17 cellular contexts compared by ENCODE assay signal in the genomic region with DNA sequence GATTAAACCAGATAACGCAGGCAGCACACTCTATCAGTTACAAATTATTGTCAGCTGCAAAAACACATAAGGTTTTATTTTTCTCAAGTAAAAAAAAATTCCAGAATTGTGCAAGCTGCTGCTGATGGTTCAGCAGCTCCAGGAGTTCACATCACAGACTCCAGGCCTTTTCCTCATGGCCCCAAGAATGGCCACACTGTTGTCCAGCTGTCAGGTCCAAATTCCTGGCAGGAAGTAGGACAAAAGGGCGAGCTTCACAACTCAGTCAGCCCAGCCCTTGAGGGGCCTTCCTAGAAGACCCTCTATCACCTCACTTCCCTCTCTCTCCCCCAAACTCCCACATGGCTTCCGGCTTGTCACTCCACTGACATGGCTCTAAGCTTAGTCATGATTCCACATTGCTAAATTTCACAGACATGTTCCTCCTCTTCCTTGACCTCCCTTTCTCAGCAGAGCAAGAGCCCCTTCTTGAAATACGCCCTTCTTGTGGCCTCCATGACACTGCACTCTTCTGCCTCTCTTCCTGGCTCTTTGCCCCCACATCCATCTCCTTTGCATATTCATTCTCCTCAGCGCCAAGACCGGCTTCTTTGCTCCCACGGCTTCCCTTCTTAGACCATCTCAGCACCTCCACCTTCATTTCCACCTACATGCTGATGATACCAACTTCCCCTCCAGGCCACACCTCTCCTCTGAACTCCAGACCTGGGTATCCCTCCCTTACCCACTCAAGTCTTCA. TPM values are rescaled to one million over a fixed set of nuclear protein-coding genes. Genes with fewer than 3 reads are reported as not detected.
A peak's percentile ranks its signal among the peaks of the same experiment; 100 is the strongest.
DNase-seq lines count a peak whose midpoint lies in the region; ATAC-seq and TF ChIP-seq lines count a peak whose summit lies in the region.
"Had no signal": no experiment of that assay in that cellular context is flagged by ENCODE, and none has a peak within 500 bp of the region (broad histone marks: within the 10 kb centered on the region; RNA-seq: fewer than 3 reads in every experiment).

No MANE protein-coding gene starts in this region.

- TF ChIP-seq CTCF in fibroblast of mammary gland (conservative IDR thresholded peaks at IDR 0.05; ENCODE audit: control insufficient read depth, insufficient read depth, low read depth, low read length): no peak

- no peak overlapping the region for H2AFZ ChIP-seq in neuronal stem cell (ENCODE audit: low read length)
- H2AFZ ChIP-seq: parathyroid adenoma had no signal

- H2BK120ac ChIP-seq in neuronal stem cell (ENCODE audit: low read depth, low read length): no peak overlapping the region

- no peak overlapping the region for H3K23ac ChIP-seq in neuronal stem cell (ENCODE audit: low read depth, low read length, poor library complexity)

- H2BK15ac ChIP-seq in neuronal stem cell (ENCODE audit: low read length): peak overlapping the region; percentile 31

- ATAC-seq in Right ventricle myocardium inferior (peak; percentile 63), HG03097 (IDR thresholded peaks at IDR 0.05; ENCODE audit: low FRiP score, unreplicated experiment) (no peak)
- ATAC-seq in stimulated activated naive CD8-positive, alpha-beta T cell treated with anti-CD3 and anti-CD28 coated beads, Interleukin-15, amount 100 ng/mL, for 72 hours: no peak
- no peak for ATAC-seq in stimulated activated naive B cell treated with anti-CD40 and anti-IgM and Interleukin-4, amounts not matched to agents 10 μg/mL and 1 μg/mL and 100 μg/mL, for 72 hours (replicated peaks)
- ATAC-seq: CD8-positive, alpha-beta T cell had no signal

- no peak overlapping the region for H3K9ac ChIP-seq in neuronal stem cell (ENCODE audit: low read depth, low read length, poor library complexity)
- H3K9ac ChIP-seq: parathyroid adenoma had no signal

- H3K14ac ChIP-seq in neuronal stem cell (ENCODE audit: low read length): no peak overlapping the region

- DNase-seq in Right ventricle myocardium inferior (ENCODE audit: missing footprints) (no peak), cardiac septum (ENCODE audit: low spot score) (no peak), fibroblast of mammary gland (ENCODE audit: low read depth) (peak; percentile 64), neuronal stem cell (ENCODE audit: low spot score) (no peak), NCI-H2227 treated with DMSO at 0.1 percent for 48 hours (lab: John Stamatoyannopoulos, UW) (no peak)
- DNase-seq in stimulated activated naive CD8-positive, alpha-beta T cell treated with anti-CD3 and anti-CD28 coated beads, Interleukin-15, amount 100 ng/mL, for 72 hours: no peak
- DNase-seq in stimulated activated naive B cell treated with anti-CD40 and anti-IgM and Interleukin-4, amounts not matched to agents 10 μg/mL and 1 μg/mL and 100 μg/mL, for 72 hours: no peak
- DNase-seq: 8988T; activated CD4-positive, alpha-beta T cell treated with anti-CD3 and anti-CD28 coated beads, Interleukin-2, amount 50 U/mL, for 48 hours; CD8-positive, alpha-beta T cell; NCI-H2029; NCI-H524 treated with DMSO at 0.1 percent for 48 hours; OCI-M1 had no signal

- no peaks in the 10 kb centered on the region for H3K9me3 ChIP-seq in neuronal stem cell (replicated peaks in 1 of 2; ENCODE audit: control insufficient read depth in 2 of 2, insufficient read depth in 1 of 2, low read depth in 1 of 2, low read length in 2 of 2)

- H2AK5ac ChIP-seq in neuronal stem cell (ENCODE audit: low read depth, low read length): no peak overlapping the region

- H2BK5ac ChIP-seq in neuronal stem cell (ENCODE audit: low read length): no peak overlapping the region

- H3K18ac ChIP-seq in neuronal stem cell (ENCODE audit: low read length): peak overlapping the region; percentile 7

- no peaks in the 10 kb centered on the region for H3K27me3 Mint-ChIP-seq in stimulated activated naive CD8-positive, alpha-beta T cell treated with anti-CD3 and anti-CD28 coated beads, Interleukin-15, amount 100 ng/mL, for 72 hours
- H3K27me3 Mint-ChIP-seq in stimulated activated naive B cell treated with anti-CD40 and anti-IgM and Interleukin-4, amounts not matched to agents 10 μg/mL and 1 μg/mL and 100 μg/mL, for 72 hours: peaks cover 15 to 25% of the 10 kb centered on the region in 2 donors

- H3K79me1 ChIP-seq in neuronal stem cell (ENCODE audit: low read depth, low read length): no peaks in the 10 kb centered on the region

- no peaks in the 10 kb centered on the region for H3K4me1 Mint-ChIP-seq in stimulated activated naive CD8-positive, alpha-beta T cell treated with anti-CD3 and anti-CD28 coated beads, Interleukin-15, amount 100 ng/mL, for 72 hours
- H3K4me1 Mint-ChIP-seq in stimulated activated naive B cell treated with anti-CD40 and anti-IgM and Interleukin-4, amounts not matched to agents 10 μg/mL and 1 μg/mL and 100 μg/mL, for 72 hours: no peaks in the 10 kb centered on the region

- no peak overlapping the region for H3K4ac ChIP-seq in neuronal stem cell (ENCODE audit: low read length)

- H3K36me3 Mint-ChIP-seq in stimulated activated naive B cell treated with anti-CD40 and anti-IgM and Interleukin-4, amounts not matched to agents 10 μg/mL and 1 μg/mL and 100 μg/mL, for 72 hours: no peaks in the 10 kb centered on the region
- H3K36me3 Mint-ChIP-seq: CD8-positive, alpha-beta T cell had no signal

- no peak overlapping the region for H4K8ac ChIP-seq in neuronal stem cell (ENCODE audit: low read depth, low read length)

- H3K4me1 ChIP-seq in neuronal stem cell (ENCODE audit: control insufficient read depth in 2 of 2, insufficient read depth in 1 of 2, low read depth in 1 of 2, low read length in 2 of 2): no peaks in the 10 kb centered on the region
- H3K4me1 ChIP-seq: parathyroid adenoma had no signal

- peak overlapping the region in 1 of 2 donors; percentile 47 for H3K27ac Mint-ChIP-seq in stimulated activated naive CD8-positive, alpha-beta T cell treated with anti-CD3 and anti-CD28 coated beads, Interleukin-15, amount 100 ng/mL, for 72 hours
- no peak overlapping the region for H3K27ac Mint-ChIP-seq in stimulated activated naive B cell treated with anti-CD40 and anti-IgM and Interleukin-4, amounts not matched to agents 10 μg/mL and 1 μg/mL and 100 μg/mL, for 72 hours
- H3K27ac Mint-ChIP-seq: activated T-cell treated with anti-CD3 and anti-CD28 coated beads, Interleukin-2, amount 50 U/mL, for 72 hours; CD8-positive, alpha-beta T cell had no signal

- no peak overlapping the region for H3K4me2 ChIP-seq in neuronal stem cell (ENCODE audit: insufficient read depth, low read length, poor library complexity, severe bottlenecking)

- no peaks in the 10 kb centered on the region for H3K36me3 ChIP-seq in neuronal stem cell (replicated peaks in 1 of 2; ENCODE audit: control insufficient read depth in 2 of 2, insufficient read depth in 2 of 2, low read length in 2 of 2)

- no peak overlapping the region for H2BK12ac ChIP-seq in neuronal stem cell (ENCODE audit: low read length)

- H3K4me3 Mint-ChIP-seq in stimulated activated naive CD8-positive, alpha-beta T cell treated with anti-CD3 and anti-CD28 coated beads, Interleukin-15, amount 100 ng/mL, for 72 hours: no peak overlapping the region
- no peak overlapping the region for H3K4me3 Mint-ChIP-seq in stimulated activated naive B cell treated with anti-CD40 and anti-IgM and Interleukin-4, amounts not matched to agents 10 μg/mL and 1 μg/mL and 100 μg/mL, for 72 hours
- H3K4me3 Mint-ChIP-seq: activated T-cell treated with anti-CD3 and anti-CD28 coated beads, Interleukin-2, amount 50 U/mL, for 72 hours; CD8-positive, alpha-beta T cell had no signal

- H3K4me3 ChIP-seq in fibroblast of mammary gland (ENCODE audit: control insufficient read depth, low read depth, low read length) (no peak overlapping the region), neuronal stem cell (ENCODE audit: low read length in 2 of 2) (no peak overlapping the region)
- H3K4me3 ChIP-seq: SK-N-MC had no signal

- no peak overlapping the region for H4K91ac ChIP-seq in neuronal stem cell (ENCODE audit: low read depth, low read length, poor library complexity)

- no CpG with 5 or more reads among the region's 7 CpGs for WGBS in neuronal stem cell (ENCODE audit: extremely low coverage in 2 of 2, insufficient read length in 2 of 2, insufficient replicate concordance in 1 of 2), 2 donors

- intact Hi-C loops in Right ventricle myocardium inferior (cut with DNase I) (loop anchor here (1.0 to 5.0 kb wide), 2 partner anchors 66 to 162 kb away; no protein-coding TSS in a partner anchor), cardiac septum (cut with DNase I) (loop anchor here (1.0 kb wide), 1 partner anchor 162 kb away; no protein-coding TSS in a partner anchor)

- no peak overlapping the region for H3K27ac ChIP-seq in neuronal stem cell (replicated peaks; ENCODE audit: low read length)
- H3K27ac ChIP-seq: parathyroid adenoma, SK-N-MC had no signal

- no peaks in the 10 kb centered on the region for H3K27me3 ChIP-seq in neuronal stem cell (ENCODE audit: control insufficient read depth in 3 of 3, insufficient read depth in 3 of 3, low read depth in 1 of 3, low read length in 3 of 3)

- H3K9me3 Mint-ChIP-seq in stimulated activated naive CD8-positive, alpha-beta T cell treated with anti-CD3 and anti-CD28 coated beads, Interleukin-15, amount 100 ng/mL, for 72 hours: peaks cover 3 to 4% of the 10 kb centered on the region in 2 donors
- peaks cover 3% of the 10 kb centered on the region in 2 donors for H3K9me3 Mint-ChIP-seq in stimulated activated naive B cell treated with anti-CD40 and anti-IgM and Interleukin-4, amounts not matched to agents 10 μg/mL and 1 μg/mL and 100 μg/mL, for 72 hours

RNA-seq across cellular contexts. Expression of gene FAM174B, which starts 27.4 kb away (rescaled TPM):
- total RNA-seq in Right ventricle myocardium inferior: 13.0 TPM
- 6.5 TPM for total RNA-seq in cardiac septum
- polyA plus RNA-seq in neuronal stem cell (2013, experiment 1 of 2): 5.8 TPM
- polyA plus RNA-seq in neuronal stem cell (2013, experiment 2 of 2): 5.7 TPM
